ENCODE assay signal across 9 cellular contexts in genomic region chr2:230738391-230738811, GRCh38. TPM values are rescaled to one million over a fixed set of nuclear protein-coding genes. Genes with fewer than 3 reads are reported as not detected.
DNase-seq lines count a peak whose midpoint lies in the region; ATAC-seq, FAIRE-seq and TF ChIP-seq lines count a peak whose summit lies in the region.
"Had no signal": no experiment of that assay in that cellular context is flagged by ENCODE, and none has a peak within 500 bp of the region (broad histone marks: within the 10 kb centered on the region; RNA-seq: fewer than 3 reads in every experiment).

No MANE protein-coding gene starts in this region.

- TF ChIP-seq RAD21 in A549 (conservative IDR thresholded peaks at IDR 0.05 in 1 of 2, IDR thresholded peaks at IDR 0.05 in 1 of 2): no peak

- ATAC-seq in A549 (peak; percentile 43 to 63; a peak in 4 of 6 replicates), GM21786 (IDR thresholded peaks at IDR 0.05; ENCODE audit: unreplicated experiment) (no peak)

- WGBS in A549 (ENCODE audit: missing lambda C conversion rate): 28% methylated on average over 1 of the region's 1 CpG

- CTCF ChIA-PET in A549 (lab: Yijun Ruan, JAX): interaction anchor here (0.7 to 2.6 kb wide), 3 partner anchors 24 to 60 kb away, joined by 3 to 10 read pairs (median 3); no protein-coding TSS in a partner anchor

- TF ChIP-seq CTCF in A549 (IDR thresholded peaks at IDR 0.05) (no peak), mesothelial cell of epicardium (IDR thresholded peaks at IDR 0.05; ENCODE audit: unreplicated experiment) (no peak)

- peak overlapping the region; percentile 68 for H3K4me2 ChIP-seq in A549

- no peak for TF ChIP-seq EP300 in A549 (IDR thresholded peaks at IDR 0.05)

- FAIRE-seq in A549 (lab: Jason Lieb, UNC): no peak

- H3K9me3 ChIP-seq in A549: no peaks in the 10 kb centered on the region

- H3K27ac Mint-ChIP-seq in mesothelial cell of epicardium: peak overlapping the region; percentile 58

- no peaks in the 10 kb centered on the region for H3K9me3 Mint-ChIP-seq in mesothelial cell of epicardium

- H3K4me3 ChIP-seq in A549: no peak overlapping the region
- H3K4me3 ChIP-seq in Jurkat, Clone E6-1 (ENCODE audit: low read length): no peak overlapping the region

- H3K4me1 Mint-ChIP-seq in mesothelial cell of epicardium: peaks cover 35% of the 10 kb centered on the region

- no peak overlapping the region for H3K4me3 Mint-ChIP-seq in mesothelial cell of epicardium

- peaks cover 3% of the 10 kb centered on the region for H3K36me3 Mint-ChIP-seq in mesothelial cell of epicardium

- peaks cover 24% of the 10 kb centered on the region for H3K4me1 ChIP-seq in A549

- TF ChIP-seq POLR2A in A549 (IDR thresholded peaks at IDR 0.05; ENCODE audit: low read length): no peak

- no peaks in the 10 kb centered on the region for H3K27me3 Mint-ChIP-seq in mesothelial cell of epicardium (ENCODE audit: low read depth)

- peak overlapping the region in 1 of 2 experiments; percentile 3; a peak in 1 of 6 replicates for H3K27ac ChIP-seq in A549

- POLR2A ChIA-PET in A549 (lab: Yijun Ruan, JAX): no interaction called here

- DNase-seq in A549 (ENCODE audit: low read depth in 1 of 2, low spot score in 1 of 2) (no peak), astrocyte of the hippocampus (ENCODE audit: low read depth, low spot score) (peak; percentile 91), mesothelial cell of epicardium (ENCODE audit: low spot score in 2 of 2, unreplicated experiment in 2 of 2) (no peak), NCI-H524 treated with DMSO at 0.1 percent for 48 hours (lab: John Stamatoyannopoulos, UW) (no peak), germinal center (ENCODE audit: low spot score) (no peak), DMS79 (lab: John Stamatoyannopoulos, UW) (no peak)
- peak; percentile 42 for DNase-seq in Jurkat, Clone E6-1 (ENCODE audit: low read depth, low spot score)
- DNase-seq: effector CD8-positive, alpha-beta T cell had no signal

TF ChIP-seq in A549, 52 proteins besides CTCF, POLR2A, EP300 and RAD21:
- TF ChIP-seq HMGXB4 (CRISPR knock-in tag; IDR thresholded peaks at IDR 0.05; ENCODE audit: borderline replicate concordance): no peak
- TF ChIP-seq REST (IDR thresholded peaks at IDR 0.05): no peak
- TF ChIP-seq ZNF302 (CRISPR knock-in tag; IDR thresholded peaks at IDR 0.05): no peak

RNA-seq across cellular contexts. Expression of gene CAB39, which starts 25.8 kb away (rescaled TPM):
- polyA plus RNA-seq in A549 (2011; rRNA removed) (50.7 and 54.2 TPM in 2 replicates), A549 (2017; fragmentation: RNase III; extraction: RNeasy Plus Mini Kit Qiagen cat#74134 plus additional on column Dnase treatment) (28.4 to 30.2 TPM (median 30.1 TPM) in 3 replicates)
- 12.6 and 12.8 TPM in 2 replicates for polyA plus RNA-seq in A549 (2012; cell fraction: cytosol; rRNA removed)
- 8.1 and 12.8 TPM in 2 replicates for polyA plus RNA-seq in A549 (2012; cell fraction: nucleus; rRNA removed)
- polyA minus RNA-seq in A549 (2011; rRNA and poly(A)+ RNA removed): 38.6 and 42.2 TPM in 2 replicates
- 40.8 TPM for polyA plus RNA-seq in Jurkat, Clone E6-1 (2012; ENCODE audit: insufficient read depth, insufficient read length)
- 39.2 to 43.0 TPM (median 41.7 TPM) in 3 replicates for total RNA-seq in mesothelial cell of epicardium

Comparison
In these comparisons a context has a peak if more than half of its experiments do, and no peak if none do; other contexts are left out.
1. DNase-seq: peak in Jurkat, Clone E6-1 (single experiment) and astrocyte of the hippocampus (single experiment); none in A549 (0 of 2), mesothelial cell of epicardium (0 of 2), NCI-H524 treated with DMSO at 0.1 percent for 48 hours (single experiment), germinal center (single experiment) and DMS79 (single experiment).